ENCODE assay signal across 12 cellular contexts in genomic region chr15:72902245-72902928, GRCh38.
DNase-seq lines count a peak whose midpoint lies in the region; ATAC-seq and TF ChIP-seq lines count a peak whose summit lies in the region.
"Had no signal": no experiment of that assay in that cellular context is flagged by ENCODE, and none has a peak within 500 bp of the region (broad histone marks: within the 10 kb centered on the region; RNA-seq: fewer than 3 reads in every experiment).

No MANE protein-coding gene starts in this region.

- H3K36me3 ChIP-seq in skeletal muscle tissue (ENCODE audit: control insufficient read depth in 3 of 3, insufficient read depth in 3 of 3, low read length in 3 of 3): no peaks in the 10 kb centered on the region

- peaks cover 3% of the 10 kb centered on the region for H3K27me3 Mint-ChIP-seq in glutamatergic neuron (ENCODE audit: unreplicated experiment)

- H3K4me3 ChIP-seq in astrocyte of the cerebellum (ENCODE audit: low read depth, low read length) (no peak overlapping the region), skeletal muscle tissue (ENCODE audit: low read length in 3 of 3) (peak overlapping the region in 1 of 3 donors; percentile 49)
- H3K4me3 ChIP-seq: SK-N-MC had no signal

- peak overlapping the region in 1 of 3 donors; percentile 16 for H3K9ac ChIP-seq in skeletal muscle tissue (ENCODE audit: low read depth in 1 of 3, low read length in 3 of 3)

- no peak overlapping the region for H3K27ac Mint-ChIP-seq in glutamatergic neuron (ENCODE audit: unreplicated experiment)
- H3K27ac Mint-ChIP-seq: memory B cell had no signal

- H3K27ac ChIP-seq in skeletal muscle tissue (ENCODE audit: low read depth, low read length): peak overlapping the region; percentile 36
- H3K27ac ChIP-seq: SK-N-MC had no signal

- ATAC-seq in GM18520 (IDR thresholded peaks at IDR 0.05; ENCODE audit: unreplicated experiment): no peak
- no peak for ATAC-seq in GM18873 (IDR thresholded peaks at IDR 0.05; ENCODE audit: low FRiP score, unreplicated experiment)

- no peaks in the 10 kb centered on the region for H3K36me3 Mint-ChIP-seq in glutamatergic neuron (ENCODE audit: unreplicated experiment)

- peaks cover 0 to 2% (median 0%) of the 10 kb centered on the region in 3 donors for H3K27me3 ChIP-seq in skeletal muscle tissue (ENCODE audit: control insufficient read depth in 3 of 3, insufficient read depth in 3 of 3, low read length in 3 of 3)

- DNase-seq in GM04504 (ENCODE audit: low read depth): peak; percentile 67
- peak; percentile 80 for DNase-seq in astrocyte of the cerebellum (ENCODE audit: low read depth)
- DNase-seq in hypothalamus (lab: John Stamatoyannopoulos, UW): peak in 26 of 51 donors; percentile 1 to 63 (median 23)
- DNase-seq in RPMI8226: no peak
- no peak for DNase-seq in glutamatergic neuron
- DNase-seq: DMS79 treated with DMSO at 0.1 percent for 48 hours, NCI-H1930 had no signal

- in situ Hi-C loops in astrocyte of the cerebellum (cut with HindIII; ENCODE audit: low sequenced_read_pairs): no loop called here

- no peaks in the 10 kb centered on the region for H3K9me3 ChIP-seq in skeletal muscle tissue (ENCODE audit: control insufficient read depth in 3 of 3, low read length in 3 of 3)

- peaks cover 14% of the 10 kb centered on the region for H3K4me1 Mint-ChIP-seq in glutamatergic neuron (ENCODE audit: low read depth, unreplicated experiment)

- no peak overlapping the region for H3K4me3 Mint-ChIP-seq in glutamatergic neuron (ENCODE audit: unreplicated experiment)
- H3K4me3 Mint-ChIP-seq: memory B cell had no signal

- TF ChIP-seq CTCF in astrocyte of the cerebellum (IDR thresholded peaks at IDR 0.05; ENCODE audit: low read depth, low read length, missing control alignments): no peak
- no peak for TF ChIP-seq CTCF in glutamatergic neuron (IDR thresholded peaks at IDR 0.05; ENCODE audit: partially characterized antibody, unreplicated experiment)

- peaks cover 6% of the 10 kb centered on the region for H3K9me3 Mint-ChIP-seq in glutamatergic neuron (ENCODE audit: unreplicated experiment)
- H3K9me3 Mint-ChIP-seq: memory B cell had no signal

- peaks cover 15 to 24% (median 21%) of the 10 kb centered on the region in 3 donors for H3K4me1 ChIP-seq in skeletal muscle tissue (ENCODE audit: control insufficient read depth in 3 of 3, insufficient read depth in 3 of 3, low read length in 3 of 3)

Comparison
In these comparisons a context has a peak if more than half of its experiments do, and no peak if none do; other contexts are left out.
1. DNase-seq: peak in GM04504 (single experiment), astrocyte of the cerebellum (single experiment) and hypothalamus (26 of 51); none in RPMI8226 (single experiment) and glutamatergic neuron (single experiment).